In the genomic region with DNA sequence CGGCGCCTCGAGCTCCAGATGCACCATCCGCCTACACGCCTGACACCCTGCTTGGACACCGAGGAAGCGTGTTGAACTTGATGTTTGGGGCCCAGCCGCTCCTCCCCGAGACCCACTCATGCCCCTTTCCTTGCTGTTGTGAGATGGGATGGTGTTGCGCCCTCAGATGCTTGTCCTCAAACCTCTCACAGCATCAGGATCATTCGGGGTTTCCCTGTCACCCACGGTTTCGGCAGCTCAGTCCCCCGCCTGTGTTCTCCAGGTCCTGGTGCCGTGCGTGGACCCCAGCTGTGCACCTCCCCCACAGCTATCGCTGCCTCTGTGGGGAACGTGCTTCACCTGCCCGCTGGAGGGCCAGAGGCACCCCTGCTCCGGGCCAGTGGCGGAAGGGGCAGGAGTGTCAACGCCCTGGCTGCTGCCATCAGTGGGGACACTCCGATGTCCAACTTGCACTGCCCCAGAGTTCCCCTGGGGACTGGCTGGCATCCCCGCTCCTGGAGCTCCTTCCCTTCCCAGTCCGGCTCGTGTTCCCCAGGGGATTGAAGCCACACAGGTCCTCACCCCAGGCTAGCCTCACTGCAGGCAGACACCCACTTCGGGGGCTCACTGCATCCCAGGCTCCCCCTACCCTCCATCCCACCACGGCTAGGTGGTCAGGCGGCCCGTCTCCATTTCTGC, we compare ENCODE assay signal across 23 cellular contexts.
DNase-seq lines count a peak whose midpoint lies in the region; ATAC-seq, FAIRE-seq and TF ChIP-seq lines count a peak whose summit lies in the region.
"Had no signal": no experiment of that assay in that cellular context is flagged by ENCODE, and none has a peak within 500 bp of the region (broad histone marks: within the 10 kb centered on the region; RNA-seq: fewer than 3 reads in every experiment).

No MANE protein-coding gene starts in this region.

- H3K27me3 ChIP-seq in right cardiac atrium (ENCODE audit: control insufficient read depth, insufficient read depth) (no peaks in the 10 kb centered on the region), heart right ventricle (peaks cover 0 to 55% (median 33%) of the 10 kb centered on the region in 7 donors), H1 (replicated peaks in 1 of 4; ENCODE audit: control insufficient read depth in 3 of 4, extremely low read depth in 1 of 4, insufficient read depth in 3 of 4, low read length in 3 of 4) (no peaks in the 10 kb centered on the region; a peak in 1 of 7 replicates), mesenchymal stem cell (ENCODE audit: control insufficient read depth in 1 of 2, insufficient read depth in 1 of 2, low read length in 2 of 2) (peaks cover 3 to 48% of the 10 kb centered on the region in 2 experiments), upper lobe of right lung (no peaks in the 10 kb centered on the region)
- H3K27me3 ChIP-seq: MG63 had no signal

- no peak for TF ChIP-seq EP300 in H1 (IDR thresholded peaks at IDR 0.05; ENCODE audit: borderline replicate concordance in 1 of 2, low read depth in 2 of 2, low read length in 2 of 2)

- H2AFZ ChIP-seq in H1 (ENCODE audit: low read length) (no peak overlapping the region), mesenchymal stem cell (ENCODE audit: low read depth, low read length) (no peak overlapping the region)

- no peaks in the 10 kb centered on the region for H3K23me2 ChIP-seq in H1 (ENCODE audit: low read depth, low read length)

- no peak overlapping the region for H3K9ac ChIP-seq in H1 (replicated peaks in 1 of 4; ENCODE audit: extremely low read depth in 1 of 4, low read depth in 3 of 4, low read length in 3 of 4)
- no peak overlapping the region for H3K9ac ChIP-seq in mesenchymal stem cell (ENCODE audit: low read length)

- H3K4ac ChIP-seq in H1 (replicated peaks; ENCODE audit: insufficient read length, low read depth, low read length), result no peak overlapping the region
- H3K4ac ChIP-seq in mesenchymal stem cell (ENCODE audit: low read depth in 1 of 2, low read length in 2 of 2), result no peak overlapping the region

- FAIRE-seq in H1 (lab: Jason Lieb, UNC), result no peak
- FAIRE-seq: GM18507 had no signal

- TF ChIP-seq POLR2A in H1 (IDR thresholded peaks at IDR 0.05; ENCODE audit: control extremely low read depth in 1 of 2, low read depth in 2 of 2, low read length in 2 of 2), result no peak

- no peak for ATAC-seq in right cardiac atrium
- no peak for ATAC-seq in heart right ventricle
- ATAC-seq in upper lobe of right lung, result no peak
- no peak for ATAC-seq in HG02759 (IDR thresholded peaks at IDR 0.05; ENCODE audit: unreplicated experiment)

- H3K4me1 ChIP-seq in right cardiac atrium (ENCODE audit: control insufficient read depth, insufficient read depth, low read length), result no peaks in the 10 kb centered on the region
- no peaks in the 10 kb centered on the region for H3K4me1 ChIP-seq in heart right ventricle
- H3K4me1 ChIP-seq in H1 (replicated peaks in 1 of 4; ENCODE audit: control insufficient read depth in 3 of 4, insufficient read depth in 4 of 4, low read length in 3 of 4), result no peaks in the 10 kb centered on the region; a peak in 2 of 7 replicates
- peaks cover 1% of the 10 kb centered on the region for H3K4me1 ChIP-seq in mesenchymal stem cell (ENCODE audit: control insufficient read depth, insufficient read depth, low read depth, low read length)
- no peaks in the 10 kb centered on the region for H3K4me1 ChIP-seq in upper lobe of right lung

- H3K14ac ChIP-seq in H1 (ENCODE audit: insufficient read length) (no peak overlapping the region), mesenchymal stem cell (ENCODE audit: low read length in 2 of 2) (no peak overlapping the region)

- H3K27ac ChIP-seq in right cardiac atrium (ENCODE audit: low read length) (no peak overlapping the region), heart right ventricle (no peak overlapping the region), H1 (ENCODE audit: low read depth, low read length) (no peak overlapping the region), mesenchymal stem cell (ENCODE audit: low read length, poor library complexity, severe bottlenecking) (no peak overlapping the region), upper lobe of right lung (no peak overlapping the region)

- no peak for TF ChIP-seq RAD21 in H1 (IDR thresholded peaks at IDR 0.05 in 1 of 2, conservative IDR thresholded peaks at IDR 0.05 in 1 of 2; ENCODE audit: low read depth in 2 of 2, low read length in 2 of 2)

- H3K4me2 ChIP-seq in H1 (ENCODE audit: insufficient read depth in 1 of 2, low read depth in 2 of 2, low read length in 2 of 2) (no peak overlapping the region), mesenchymal stem cell (ENCODE audit: low read length, poor library complexity, severe bottlenecking) (no peak overlapping the region)

- no peak overlapping the region for H3K56ac ChIP-seq in H1 (replicated peaks; ENCODE audit: insufficient read length, low read depth, low read length)

- H3K4me3 ChIP-seq in right cardiac atrium (ENCODE audit: low read length) (no peak overlapping the region), heart right ventricle (no peak overlapping the region), H1 (ENCODE audit: extremely low read depth in 1 of 4, insufficient read depth in 2 of 4, low read depth in 3 of 4, low read length in 4 of 4) (no peak overlapping the region), mesenchymal stem cell (ENCODE audit: insufficient read depth in 1 of 2, low read depth in 1 of 2, low read length in 2 of 2) (no peak overlapping the region), upper lobe of right lung (no peak overlapping the region)
- H3K4me3 ChIP-seq: MG63 had no signal

- no peak overlapping the region for H2BK5ac ChIP-seq in H1 (ENCODE audit: low read depth, low read length)
- H2BK5ac ChIP-seq in mesenchymal stem cell (ENCODE audit: low read depth, low read length, poor library complexity, severe bottlenecking), result no peak overlapping the region

- H2BK20ac ChIP-seq in H1 (ENCODE audit: low read length), result no peak overlapping the region

- H4K8ac ChIP-seq in H1 (ENCODE audit: extremely low read depth, insufficient read depth, low read length) (no peak overlapping the region), mesenchymal stem cell (ENCODE audit: low read length) (no peak overlapping the region)

- 77% methylated on average over 30 of the region's 30 CpGs for WGBS in right cardiac atrium
- 77 to 79% methylated on average over 29 to 30 of the region's 30 CpGs for WGBS in heart right ventricle, 2 donors
- 91% methylated on average over 25 of the region's 30 CpGs; no CpG with 5 or more reads in 1 of the 2 experiments for WGBS in H1 (ENCODE audit: extremely low coverage in 1 of 2, insufficient coverage in 1 of 2, insufficient read length in 1 of 2, insufficient replicate concordance in 2 of 2, low coverage in 1 of 2, low lambda C conversion rate in 2 of 2, missing lambda C conversion rate in 1 of 2), 2 experiments
- WGBS in mesenchymal stem cell, result 92% methylated on average over 30 of the region's 30 CpGs

- H3K79me2 ChIP-seq in H1 (ENCODE audit: control insufficient read depth in 1 of 2, insufficient read depth in 2 of 2, low read length in 2 of 2), result no peaks in the 10 kb centered on the region

- no peaks in the 10 kb centered on the region for H4K20me1 ChIP-seq in H1 (replicated peaks in 1 of 2; ENCODE audit: control insufficient read depth in 1 of 2, insufficient read depth in 2 of 2, low read length in 2 of 2)

- POLR2A ChIA-PET in H1 (lab: Charles Lee; ENCODE audit: partially characterized antibody), result no interaction called here

- H3K79me1 ChIP-seq in H1 (ENCODE audit: low read depth, low read length), result no peaks in the 10 kb centered on the region
- no peaks in the 10 kb centered on the region for H3K79me1 ChIP-seq in mesenchymal stem cell (replicated peaks; ENCODE audit: low read length, poor library complexity, severe bottlenecking)

- H3K9me3 ChIP-seq in right cardiac atrium (ENCODE audit: control insufficient read depth, low read length) (no peaks in the 10 kb centered on the region), heart right ventricle (no peaks in the 10 kb centered on the region), H1 (ENCODE audit: insufficient read depth in 2 of 2, low read depth in 1 of 2, low read length in 1 of 2) (no peaks in the 10 kb centered on the region), mesenchymal stem cell (ENCODE audit: control insufficient read depth, low read length) (no peaks in the 10 kb centered on the region), upper lobe of right lung (no peaks in the 10 kb centered on the region)
- H3K9me3 ChIP-seq: MG63 had no signal

- H4K91ac ChIP-seq in H1 (replicated peaks; ENCODE audit: insufficient read length, low read length), result no peak overlapping the region
- peak overlapping the region; percentile 47 for H4K91ac ChIP-seq in mesenchymal stem cell (ENCODE audit: low read length)

- H4K5ac ChIP-seq in H1 (ENCODE audit: insufficient read length, low read depth, low read length), result no peak overlapping the region

- CTCF ChIA-PET in H1 (lab: Charles Lee; ENCODE audit: partially characterized antibody), result interaction anchor here (0.6 to 1.4 kb wide), 6 partner anchors 9 to 493 kb away, joined by 3 to 5 read pairs (median 3); no protein-coding TSS in a partner anchor

- DNase-seq in right cardiac atrium, result peak in 2 of 3 donors; percentile 7 to 32
- DNase-seq in heart right ventricle, result no peak
- no peak for DNase-seq in H1 (ENCODE audit: low read depth in 1 of 2, low spot score in 2 of 2)
- DNase-seq in mesenchymal stem cell, result no peak
- peak; percentile 42 for DNase-seq in upper lobe of right lung
- no peak for DNase-seq in superior temporal gyrus (ENCODE audit: extremely low spot score)
- DNase-seq in SK-N-DZ (ENCODE audit: low spot score), result no peak
- DNase-seq: 8988T; ACHN; CD4-positive, CD25-positive, alpha-beta regulatory T cell; DMS153; HCEC 1CT; IMR-90; KG1; MG63; NCI-H1105 treated with DMSO at 0.1 percent for 48 hours; NCI-H2029 treated with DMSO at 0.1 percent for 48 hours; NCI-H2227 treated with DMSO at 0.1 percent for 48 hours; NCI-H526 treated with DMSO at 0.1 percent for 48 hours; RPMI8226; SHP77 had no signal

- no peak overlapping the region for H2AK5ac ChIP-seq in H1 (ENCODE audit: low read depth, low read length)
- H2AK5ac ChIP-seq in mesenchymal stem cell (ENCODE audit: low read length, severe bottlenecking), result no peak overlapping the region

- H3K18ac ChIP-seq in H1 (ENCODE audit: extremely low read depth, low read length), result no peak overlapping the region
- no peak overlapping the region for H3K18ac ChIP-seq in mesenchymal stem cell (ENCODE audit: low read depth in 1 of 2, low read length in 2 of 2)

- H2BK15ac ChIP-seq in H1 (ENCODE audit: low read length) (no peak overlapping the region), mesenchymal stem cell (ENCODE audit: low read depth, poor library complexity, severe bottlenecking) (no peak overlapping the region)

- peak overlapping the region; percentile 68; the same call in 1 of the 2 replicates for H2BK12ac ChIP-seq in H1 (ENCODE audit: low read depth, low read length)
- no peak overlapping the region for H2BK12ac ChIP-seq in mesenchymal stem cell (ENCODE audit: low read length in 2 of 2)

- H3K23ac ChIP-seq in H1 (ENCODE audit: insufficient read length), result no peak overlapping the region
- H3K23ac ChIP-seq in mesenchymal stem cell (ENCODE audit: low read length in 2 of 2), result no peak overlapping the region

- H3K36me3 ChIP-seq in heart right ventricle (no peaks in the 10 kb centered on the region), H1 (ENCODE audit: control insufficient read depth in 2 of 4, insufficient read depth in 4 of 4, low read length in 3 of 4) (no peaks in the 10 kb centered on the region), mesenchymal stem cell (ENCODE audit: control insufficient read depth in 1 of 2, insufficient read depth in 2 of 2, low read depth in 1 of 2, low read length in 2 of 2) (no peaks in the 10 kb centered on the region), upper lobe of right lung (no peaks in the 10 kb centered on the region)
- H3K36me3 ChIP-seq: MG63 had no signal

- H2BK120ac ChIP-seq in H1 (replicated peaks; ENCODE audit: low read depth, low read length), result no peak overlapping the region
- no peak overlapping the region for H2BK120ac ChIP-seq in mesenchymal stem cell (ENCODE audit: low read depth, low read length)

- TF ChIP-seq CTCF in heart right ventricle (IDR thresholded peaks at IDR 0.05) (no peak), H1 (IDR thresholded peaks at IDR 0.05; ENCODE audit: control extremely low read depth in 1 of 3, insufficient read depth in 1 of 3, low read depth in 1 of 3, low read length in 3 of 3) (no peak), upper lobe of right lung (IDR thresholded peaks at IDR 0.05) (no peak)

- intact Hi-C loops in right cardiac atrium (cut with DNase I), result no loop called here
- intact Hi-C loops in heart right ventricle (cut with DNase I), result no loop called here
- intact Hi-C loops in upper lobe of right lung (cut with DNase I), result no loop called here

Comparison
In these comparisons a context has a peak if more than half of its experiments do, and no peak if none do; other contexts are left out.
1. DNase-seq: peak in right cardiac atrium (2 of 3) and upper lobe of right lung (single experiment); none in heart right ventricle (0 of 2), H1 (0 of 2), mesenchymal stem cell (single experiment), superior temporal gyrus (single experiment) and SK-N-DZ (single experiment).